8 cellular contexts compared by ENCODE assay signal in the genomic region with DNA sequence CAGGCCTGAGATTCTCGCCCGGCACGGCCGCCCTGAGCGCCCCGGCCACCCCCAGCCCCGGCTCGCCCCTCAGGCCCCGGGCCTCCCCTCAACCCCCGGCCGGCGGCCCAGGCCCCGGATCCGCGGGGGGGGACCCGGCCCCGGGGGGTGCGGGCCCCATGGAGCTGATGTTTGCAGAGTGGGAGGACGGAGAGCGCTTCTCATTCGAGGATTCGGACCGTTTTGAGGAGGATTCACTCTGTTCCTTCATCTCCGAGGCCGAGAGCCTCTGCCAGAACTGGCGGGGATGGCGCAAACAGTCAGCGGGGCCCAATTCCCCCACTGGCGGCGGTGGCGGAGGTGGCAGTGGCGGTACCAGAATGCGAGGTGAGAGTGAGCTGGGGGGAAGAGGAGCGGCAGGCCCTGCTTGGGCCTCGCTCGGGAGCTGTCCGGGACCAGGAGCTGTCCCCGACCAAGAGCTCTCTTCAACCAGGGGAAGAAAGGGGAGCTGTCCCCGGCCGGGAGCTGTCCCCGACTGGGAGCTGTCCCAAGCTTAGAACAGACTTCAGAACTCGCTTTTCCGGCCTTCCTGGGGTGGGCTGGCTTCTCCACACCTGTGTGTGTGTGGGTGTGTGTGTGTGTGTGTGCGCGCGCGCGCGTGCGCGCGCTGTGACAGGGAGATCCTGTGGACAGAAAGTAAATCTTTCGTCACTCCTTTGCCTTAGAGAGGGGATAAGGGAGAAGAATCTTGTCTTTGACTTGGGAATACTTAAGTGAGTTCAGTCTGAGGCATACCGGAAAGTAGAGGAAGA. TPM values are rescaled to one million over a fixed set of nuclear protein-coding genes. Genes with fewer than 3 reads are reported as not detected.
DNase-seq lines count a peak whose midpoint lies in the region; ATAC-seq and TF ChIP-seq lines count a peak whose summit lies in the region.

No MANE protein-coding gene starts in this region.

- H3K36me3 Mint-ChIP-seq in Calu3 (ENCODE audit: insufficient read depth, unreplicated experiment): peaks cover 45% of the 10 kb centered on the region
- H3K36me3 Mint-ChIP-seq in natural killer cell: no peaks in the 10 kb centered on the region

- peaks cover 31% of the 10 kb centered on the region for H3K4me1 Mint-ChIP-seq in Calu3 (ENCODE audit: low read depth, unreplicated experiment)
- H3K4me1 Mint-ChIP-seq in natural killer cell: peaks cover 45 to 55% of the 10 kb centered on the region in 2 donors

- H3K9me3 ChIP-seq in Karpas-422 (ENCODE audit: low read length) (no peaks in the 10 kb centered on the region), aorta (ENCODE audit: control insufficient read depth, low read length) (no peaks in the 10 kb centered on the region)

- CTCF ChIA-PET in Calu3 (lab: Charles Lee): no interaction called here

- intact Hi-C loops in Calu3 (cut with micrococcal nuclease; ENCODE audit: unreplicated experiment) (no loop called here), natural killer cell (cut with micrococcal nuclease) (loop anchor here (1.0 to 5.0 kb wide), 5 partner anchors 12 to 391 kb away; partner anchors contain the start of genes NDST2 and SEC24C), aorta (cut with DNase I) (no loop called here)

- TF ChIP-seq CTCF in Calu3 (IDR thresholded peaks at IDR 0.05; ENCODE audit: unreplicated experiment) (no peak), natural killer cell (IDR thresholded peaks at IDR 0.05) (no peak)

- no peak for TF ChIP-seq POLR2A in erythroblast (IDR thresholded peaks at IDR 0.05; ENCODE audit: low read length)

- peaks cover 63% of the 10 kb centered on the region for H3K79me2 ChIP-seq in Karpas-422 (ENCODE audit: low read length)

- H3K36me3 ChIP-seq in Karpas-422 (ENCODE audit: insufficient read depth, low read length): no peaks in the 10 kb centered on the region
- peaks cover 0 to 7% of the 10 kb centered on the region in 2 donors for H3K36me3 ChIP-seq in aorta (ENCODE audit: control insufficient read depth in 1 of 2, insufficient read depth in 2 of 2, low read length in 1 of 2)

- no peaks in the 10 kb centered on the region for H3K27me3 ChIP-seq in Karpas-422 (ENCODE audit: low read length)
- H3K27me3 ChIP-seq in aorta (ENCODE audit: control insufficient read depth in 1 of 2, insufficient read depth in 2 of 2, low read length in 1 of 2): no peaks in the 10 kb centered on the region

- TSS peak; percentile 5 for BruUV-seq in Calu3 (replicated peaks; lab: Mats Ljungman, UMichigan)

- peak overlapping the region; percentile 88 for H3K9ac ChIP-seq in Karpas-422 (ENCODE audit: low read length)

- H3K27ac ChIP-seq in Karpas-422 (ENCODE audit: low read length): peak overlapping the region; percentile 62
- peak overlapping the region; percentile 1 to 37 for H3K27ac ChIP-seq in aorta (ENCODE audit: low read depth in 1 of 2, low read length in 2 of 2)

- H3K9me2 ChIP-seq in Karpas-422 (replicated peaks; ENCODE audit: insufficient read depth, low read length): no peaks in the 10 kb centered on the region

- DNase-seq in Calu3 (peak; percentile 58), Karpas-422 (peak; percentile 75), erythroblast (lab: John Stamatoyannopoulos, UW) (peak; percentile 69 to 80), natural killer cell (no peak), aorta (peak in 1 of 2 donors; percentile 65), NCI-H2107 (lab: John Stamatoyannopoulos, UW) (no peak)
- DNase-seq in activated CD8-positive, alpha-beta memory T cell treated with anti-CD3 and anti-CD28 coated beads, Interleukin-2, amount 50 U/mL, for 4 hours: peak; percentile 48

- H3K4me2 ChIP-seq in Karpas-422 (ENCODE audit: low read depth, low read length, poor library complexity, severe bottlenecking): peak overlapping the region; percentile 95

- H3K4me1 ChIP-seq in Karpas-422 (ENCODE audit: low read length): peaks cover 35% of the 10 kb centered on the region
- H3K4me1 ChIP-seq in aorta (ENCODE audit: control insufficient read depth in 1 of 2, insufficient read depth in 2 of 2, low read length in 2 of 2): peaks cover 0 to 4% of the 10 kb centered on the region in 2 donors

- H4K20me1 ChIP-seq in Karpas-422 (ENCODE audit: insufficient read depth, low read depth, low read length): peaks cover 5% of the 10 kb centered on the region; the same call in 1 of the 2 replicates

- H3K4me3 ChIP-seq in Karpas-422 (ENCODE audit: low read length) (peak overlapping the region; percentile 97), aorta (ENCODE audit: low read length in 2 of 2) (peak overlapping the region; percentile 80 to 84)

- H3K4me3 Mint-ChIP-seq in Calu3 (ENCODE audit: low read depth, unreplicated experiment) (peak overlapping the region; percentile 78), natural killer cell (peak overlapping the region; percentile 96)

- H3K27ac Mint-ChIP-seq in Calu3 (ENCODE audit: unreplicated experiment): peak overlapping the region; percentile 6
- H3K27ac Mint-ChIP-seq in natural killer cell: peak overlapping the region; percentile 90 to 96

- WGBS in aorta, 2 donors: 1% methylated on average over 50 to 54 of the region's 54 CpGs

- peak; percentile 21 for ATAC-seq in GM21528 (IDR thresholded peaks at IDR 0.05; ENCODE audit: low FRiP score, unreplicated experiment)
- peak; percentile 11 to 40 (median 33) for ATAC-seq in natural killer cell
- no peak for ATAC-seq in aorta (ENCODE audit: low FRiP score)

- H2AFZ ChIP-seq in Karpas-422 (ENCODE audit: low read length): no peak overlapping the region; the same call in 1 of the 2 replicates

- H3K9me3 Mint-ChIP-seq in Calu3 (ENCODE audit: low read depth, unreplicated experiment): no peaks in the 10 kb centered on the region
- no peaks in the 10 kb centered on the region for H3K9me3 Mint-ChIP-seq in natural killer cell

- no peaks in the 10 kb centered on the region for H3K27me3 Mint-ChIP-seq in Calu3 (ENCODE audit: unreplicated experiment)
- no peaks in the 10 kb centered on the region for H3K27me3 Mint-ChIP-seq in natural killer cell (ENCODE audit: low read depth in 2 of 2)

RNA-seq across cellular contexts. Expression of gene ZSWIM8, which starts 0.5 kb away (rescaled TPM):
- total RNA-seq in Calu3 (2022) (59.9 and 69.9 TPM in 2 replicates), natural killer cell (100 to 1,000 TPM; 157 to 161 (median 159) TPM), aorta (100 to 1,000 TPM; 116 to 137 TPM)
- 33.0 and 49.5 TPM in 2 replicates for total RNA-seq in Karpas-422 (2014; rRNA removed; shearing (Covaris generic); ENCODE audit: low replicate concordance)
- polyA plus RNA-seq in aorta: 100 to 1,000 TPM in 1 of 2 donors, 10 to 100 TPM in 1; 75.1 to 314 TPM

RNA-seq across cellular contexts. Expression of gene CHCHD1, which starts 4.1 kb away (rescaled TPM):
- total RNA-seq in Calu3 (2022): 39.2 and 44.1 TPM in 2 replicates
- 39.0 and 57.5 TPM in 2 replicates for total RNA-seq in Karpas-422 (2014; rRNA removed; shearing (Covaris generic); ENCODE audit: low replicate concordance)
- total RNA-seq in natural killer cell: 1 to 10 TPM; 5.2 to 7.0 (median 5.9) TPM
- total RNA-seq in aorta: 10 to 100 TPM; 13.2 to 13.7 TPM
- 10 to 100 TPM; 30.2 to 58.9 TPM for polyA plus RNA-seq in aorta

RNA-seq across cellular contexts. Expression of gene NDST2, which starts 25.5 kb away (rescaled TPM):
- total RNA-seq in Calu3 (2022) (24.8 and 26.7 TPM in 2 replicates), natural killer cell (10 to 100 TPM; 64.7 to 73.8 (median 65.4) TPM), aorta (10 to 100 TPM; 31.9 to 55.6 TPM)
- total RNA-seq in Karpas-422 (2014; rRNA removed; shearing (Covaris generic); ENCODE audit: low replicate concordance): 38.2 and 47.0 TPM in 2 replicates
- polyA plus RNA-seq in aorta: 10 to 100 TPM in 1 of 2 donors, 1 to 10 TPM in 1; 2.1 to 23.2 TPM

RNA-seq across cellular contexts. Expression of gene SEC24C, which starts 41.7 kb away (rescaled TPM):
- total RNA-seq in Calu3 (2022) (91.7 and 98.4 TPM in 2 replicates), natural killer cell (100 to 1,000 TPM; 153 to 161 (median 160) TPM), aorta (10 to 100 TPM; 61.4 to 69.3 TPM)
- 50.6 and 84.6 TPM in 2 replicates for total RNA-seq in Karpas-422 (2014; rRNA removed; shearing (Covaris generic); ENCODE audit: low replicate concordance)
- polyA plus RNA-seq in aorta: 10 to 100 TPM; 13.5 to 49.4 TPM

Comparison
In these comparisons a context has a peak if more than half of its experiments do, and no peak if none do; other contexts are left out.
1. DNase-seq: peak in Calu3 (single experiment), Karpas-422 (single experiment), activated CD8-positive, alpha-beta memory T cell treated with anti-CD3 and anti-CD28 coated beads, Interleukin-2, amount 50 U/mL, for 4 hours (single experiment) and erythroblast (2 of 2); none in natural killer cell (single experiment) and NCI-H2107 (single experiment).